8 cellular contexts compared by ENCODE assay signal in genomic region chr1:172359531-172359991, GRCh38.
DNase-seq lines count a peak whose midpoint lies in the region; ATAC-seq and TF ChIP-seq lines count a peak whose summit lies in the region.

No MANE protein-coding gene starts in this region.

- peak; percentile 94 for DNase-seq in Caki2 (ENCODE audit: low read depth)
- peak; percentile 59 for DNase-seq in NCI-H1694 treated with DMSO at 0.1 percent for 48 hours (lab: John Stamatoyannopoulos, UW)
- peak; percentile 94 for DNase-seq in astrocyte of the spinal cord (ENCODE audit: low read depth, low spot score)
- no peak for DNase-seq in MG63
- no peak for DNase-seq in CD1c-positive myeloid dendritic cell (ENCODE audit: extremely low spot score)
- no peak for DNase-seq in KG1 (lab: John Stamatoyannopoulos, UW)

- H3K4me1 ChIP-seq in muscle layer of colon (ENCODE audit: insufficient read depth, low read length): peaks cover 63% of the 10 kb centered on the region

- no peaks in the 10 kb centered on the region for H3K36me3 ChIP-seq in muscle layer of colon (ENCODE audit: insufficient read depth, low read length)
- H3K36me3 ChIP-seq in MG63: no peaks in the 10 kb centered on the region

- peak overlapping the region; percentile 7 for H3K9ac ChIP-seq in muscle layer of colon (ENCODE audit: low read length)

- no peak for ATAC-seq in HG02938 (IDR thresholded peaks at IDR 0.05; ENCODE audit: unreplicated experiment)

- in situ Hi-C loops in Caki2 (cut with HindIII; ENCODE audit: low pct_unique_long_range_greater_than_20kb, low sequenced_read_pairs): no loop called here
- in situ Hi-C loops in astrocyte of the spinal cord (cut with HindIII; ENCODE audit: low sequenced_read_pairs): no loop called here

- peak overlapping the region; percentile 88 for H3K27ac ChIP-seq in muscle layer of colon (ENCODE audit: low read depth, low read length)

- H3K9me3 ChIP-seq in muscle layer of colon (ENCODE audit: low read length): no peaks in the 10 kb centered on the region
- no peaks in the 10 kb centered on the region for H3K9me3 ChIP-seq in MG63

- H3K4me3 ChIP-seq in astrocyte of the spinal cord (ENCODE audit: low read depth, low read length) (no peak overlapping the region), muscle layer of colon (ENCODE audit: low read depth in 1 of 2, low read length in 2 of 2) (peak overlapping the region in 1 of 2 donors; percentile 33), MG63 (no peak overlapping the region)

- no peak for TF ChIP-seq CTCF in astrocyte of the spinal cord (IDR thresholded peaks at IDR 0.05; ENCODE audit: low read depth, low read length)

- H3K27me3 ChIP-seq in muscle layer of colon (ENCODE audit: control insufficient read depth in 1 of 2, insufficient read depth in 2 of 2, low read length in 2 of 2) (no peaks in the 10 kb centered on the region), MG63 (no peaks in the 10 kb centered on the region)

Comparison
In these comparisons a context has a peak if more than half of its experiments do, and no peak if none do; other contexts are left out.
1. DNase-seq: peak in Caki2 (single experiment), NCI-H1694 treated with DMSO at 0.1 percent for 48 hours (single experiment) and astrocyte of the spinal cord (single experiment); none in MG63 (single experiment), CD1c-positive myeloid dendritic cell (single experiment) and KG1 (single experiment).